In genomic region chr17:31524926-31525800, GRCh38 we compare ENCODE assay signal across 8 cellular contexts.
DNase-seq lines count a peak whose midpoint lies in the region; ATAC-seq and TF ChIP-seq lines count a peak whose summit lies in the region.

No MANE protein-coding gene starts in this region.

- H3K27ac Mint-ChIP-seq in activated CD4-positive, alpha-beta T cell treated with anti-CD3 and anti-CD28 coated beads for 36 hours: no peak overlapping the region
- H3K27ac Mint-ChIP-seq in central memory CD8-positive, alpha-beta T cell (ENCODE audit: low read depth): no peak overlapping the region

- intact Hi-C loops in activated CD4-positive, alpha-beta T cell treated with anti-CD3 and anti-CD28 coated beads for 36 hours (cut with DNase I, micrococcal nuclease): loop anchor here (1.0 kb wide), 2 partner anchors 88 to 136 kb away; no protein-coding TSS in a partner anchor

- DNase-seq in AG04450 (ENCODE audit: low read depth, low spot score) (peak; percentile 83), GM19240 (ENCODE audit: insufficient read length, low spot score) (peak; percentile 86), NCI-H2171 treated with DMSO at 0.1 percent for 48 hours (lab: John Stamatoyannopoulos, UW) (peak; percentile 60), left kidney (ENCODE audit: low read depth, low spot score) (peak; percentile 87), DMS153 treated with DMSO at 0.1 percent for 48 hours (lab: John Stamatoyannopoulos, UW; ENCODE audit: unreplicated experiment) (no peak)
- DNase-seq in activated CD4-positive, alpha-beta T cell treated with anti-CD3 and anti-CD28 coated beads for 36 hours: peak; percentile 93
- peak; percentile 77 to 91 for DNase-seq in central memory CD8-positive, alpha-beta T cell (ENCODE audit: low spot score in 2 of 2)
- DNase-seq in stimulated activated CD4-positive, alpha-beta T cell treated with anti-CD3 and anti-CD28 coated beads, Interleukin-2, amount 100 ng/mL, for 48 hours: peak; percentile 93 to 95

- peaks cover 31% of the 10 kb centered on the region for H3K9me3 ChIP-seq in AG04450 (ENCODE audit: control insufficient read depth, insufficient read depth, low read length)

- no peaks in the 10 kb centered on the region for H3K4me1 Mint-ChIP-seq in activated CD4-positive, alpha-beta T cell treated with anti-CD3 and anti-CD28 coated beads for 36 hours
- no peaks in the 10 kb centered on the region for H3K4me1 Mint-ChIP-seq in central memory CD8-positive, alpha-beta T cell

- peak; percentile 88 for ATAC-seq in activated CD4-positive, alpha-beta T cell treated with anti-CD3 and anti-CD28 coated beads for 36 hours
- ATAC-seq in central memory CD8-positive, alpha-beta T cell (replicated peaks; ENCODE audit: extremely low read depth, poor library complexity, severe bottlenecking): peak; percentile 75

- H3K4me3 ChIP-seq in AG04450 (ENCODE audit: low read depth, low read length): no peak overlapping the region

- no peaks in the 10 kb centered on the region for H3K27me3 Mint-ChIP-seq in activated CD4-positive, alpha-beta T cell treated with anti-CD3 and anti-CD28 coated beads for 36 hours
- no peaks in the 10 kb centered on the region for H3K27me3 Mint-ChIP-seq in central memory CD8-positive, alpha-beta T cell

- POLR2A ChIA-PET in AG04450 (lab: Yijun Ruan, JAX): no interaction called here
- POLR2A ChIA-PET in activated CD4-positive, alpha-beta T cell treated with anti-CD3 and anti-CD28 coated beads for 36 hours (lab: Charles Lee): no interaction called here

- peak; percentile 92 for TF ChIP-seq CTCF in AG04450 (IDR thresholded peaks at IDR 0.05; ENCODE audit: low read depth, low read length)

- no peaks in the 10 kb centered on the region for H3K9me3 Mint-ChIP-seq in activated CD4-positive, alpha-beta T cell treated with anti-CD3 and anti-CD28 coated beads for 36 hours (ENCODE audit: low read depth)
- H3K9me3 Mint-ChIP-seq in central memory CD8-positive, alpha-beta T cell: no peaks in the 10 kb centered on the region

- peaks cover 27% of the 10 kb centered on the region for H3K36me3 Mint-ChIP-seq in activated CD4-positive, alpha-beta T cell treated with anti-CD3 and anti-CD28 coated beads for 36 hours (ENCODE audit: low read depth)
- H3K36me3 Mint-ChIP-seq in central memory CD8-positive, alpha-beta T cell (ENCODE audit: insufficient read depth): peaks cover 32% of the 10 kb centered on the region

- H3K27ac ChIP-seq in AG04450 (ENCODE audit: low read depth, low read length): peak overlapping the region; percentile 52

- no peak overlapping the region for H3K4me3 Mint-ChIP-seq in activated CD4-positive, alpha-beta T cell treated with anti-CD3 and anti-CD28 coated beads for 36 hours
- H3K4me3 Mint-ChIP-seq in central memory CD8-positive, alpha-beta T cell: no peak overlapping the region

- no peaks in the 10 kb centered on the region for H3K27me3 ChIP-seq in AG04450 (ENCODE audit: control insufficient read depth, insufficient read depth, low read length)

- CTCF ChIA-PET in AG04450 (lab: Charles Lee): interaction anchor here (0.6 to 5.0 kb wide), 12 partner anchors 9 to 476 kb away, joined by 3 to 29 read pairs (median 5); partner anchors contain the start of gene UTP6
- CTCF ChIA-PET in activated CD4-positive, alpha-beta T cell treated with anti-CD3 and anti-CD28 coated beads for 36 hours (lab: Charles Lee): interaction anchor here (0.6 to 4.5 kb wide), 21 partner anchors 9 to 383 kb away, joined by 3 to 25 read pairs (median 4); no protein-coding TSS in a partner anchor
